In the genomic region with DNA sequence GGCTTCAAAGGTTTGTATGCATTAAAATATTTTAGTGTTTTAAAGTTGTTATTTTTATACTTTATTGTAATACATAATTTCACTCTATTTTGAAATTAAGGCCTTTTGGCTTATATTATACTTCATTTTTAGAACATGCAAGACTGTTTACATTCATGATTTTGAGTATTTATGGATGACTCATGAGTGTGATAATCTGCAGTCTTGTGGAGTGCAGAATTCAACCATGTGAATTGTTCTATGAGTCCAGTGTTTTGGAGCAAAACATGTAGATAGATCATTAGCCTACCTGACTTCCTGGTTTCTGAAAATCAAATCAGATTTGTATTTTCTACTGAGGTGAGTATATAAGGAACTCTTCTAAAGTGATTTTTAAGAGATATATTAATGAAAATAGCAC, we compare ENCODE assay signal across 17 cellular contexts.
DNase-seq lines count a peak whose midpoint lies in the region; ATAC-seq and TF ChIP-seq lines count a peak whose summit lies in the region.
"Had no signal": no experiment of that assay in that cellular context is flagged by ENCODE, and none has a peak within 500 bp of the region (broad histone marks: within the 10 kb centered on the region; RNA-seq: fewer than 3 reads in every experiment).

No MANE protein-coding gene starts in this region.

- peak overlapping the region; percentile 74 for H3K27ac Mint-ChIP-seq in glutamatergic neuron (ENCODE audit: unreplicated experiment)
- H3K27ac Mint-ChIP-seq: CD8-positive, alpha-beta T cell had no signal

- no peak for ATAC-seq in gastrocnemius medialis
- no peak for ATAC-seq in GM18502 (IDR thresholded peaks at IDR 0.05; ENCODE audit: poor library complexity, unreplicated experiment)
- ATAC-seq: CD8-positive, alpha-beta T cell had no signal

- H3K27ac ChIP-seq in gastrocnemius medialis (no peak overlapping the region), RWPE1 (no peak overlapping the region)
- H3K27ac ChIP-seq: BLaER1, PC-9, SJSA1 had no signal

- peaks cover 0 to 17% of the 10 kb centered on the region in 2 donors for H3K36me3 ChIP-seq in gastrocnemius medialis
- H3K36me3 ChIP-seq: BLaER1 had no signal

- intact Hi-C loops in gastrocnemius medialis (cut with DNase I; ENCODE audit: low total_unique reads), result no loop called here

- H3K9me3 ChIP-seq in gastrocnemius medialis, result no peaks in the 10 kb centered on the region
- H3K9me3 ChIP-seq: SJSA1 had no signal

- H3K4me3 Mint-ChIP-seq in glutamatergic neuron (ENCODE audit: unreplicated experiment), result no peak overlapping the region
- H3K4me3 Mint-ChIP-seq: CD8-positive, alpha-beta T cell had no signal

- no peak for TF ChIP-seq CTCF in glutamatergic neuron (IDR thresholded peaks at IDR 0.05; ENCODE audit: partially characterized antibody, unreplicated experiment)
- no peak for TF ChIP-seq CTCF in gastrocnemius medialis (IDR thresholded peaks at IDR 0.05 in 4 of 5, conservative IDR thresholded peaks at IDR 0.05 in 1 of 5)
- no peak for TF ChIP-seq CTCF in RWPE1 (conservative IDR thresholded peaks at IDR 0.05; ENCODE audit: low read depth)

- POLR2A ChIA-PET in RWPE1 (lab: Yijun Ruan, JAX; ENCODE audit: low non-redundant PET), result no interaction called here

- H3K4me1 Mint-ChIP-seq in glutamatergic neuron (ENCODE audit: low read depth, unreplicated experiment), result peaks cover 37% of the 10 kb centered on the region

- no peak for TF ChIP-seq POLR2A in gastrocnemius medialis (IDR thresholded peaks at IDR 0.05)

- no peaks in the 10 kb centered on the region for H3K4me1 ChIP-seq in gastrocnemius medialis
- H3K4me1 ChIP-seq: BLaER1, SJSA1 had no signal

- in situ Hi-C loops in gastrocnemius medialis (cut with MboI; ENCODE audit: low sequenced_read_pairs in 4 of 4), result no loop called here

- H3K9me3 Mint-ChIP-seq in glutamatergic neuron (ENCODE audit: unreplicated experiment), result peaks cover 16% of the 10 kb centered on the region

- no peaks in the 10 kb centered on the region for H3K27me3 ChIP-seq in gastrocnemius medialis
- H3K27me3 ChIP-seq: BLaER1, SJSA1 had no signal

- H3K27me3 Mint-ChIP-seq in glutamatergic neuron (ENCODE audit: unreplicated experiment), result peaks cover 7% of the 10 kb centered on the region

- CTCF ChIA-PET in RWPE1 (lab: Yijun Ruan, JAX), result no interaction called here

- peaks cover 15% of the 10 kb centered on the region for H3K36me3 Mint-ChIP-seq in glutamatergic neuron (ENCODE audit: unreplicated experiment)

- peak; percentile 16 for DNase-seq in EH (ENCODE audit: low read depth)
- DNase-seq in NCI-H69 (lab: John Stamatoyannopoulos, UW), result peak; percentile 23
- DNase-seq in fibroblast of gingiva (ENCODE audit: low read depth), result peak; percentile 4
- DNase-seq in glutamatergic neuron, result no peak
- no peak for DNase-seq in occipital lobe (lab: John Stamatoyannopoulos, UW)
- DNase-seq in gastrocnemius medialis, result no peak
- no peak for DNase-seq in RWPE1 (ENCODE audit: low spot score)
- DNase-seq: CD8-positive, alpha-beta T cell; DMS79 treated with DMSO at 0.1 percent for 48 hours; NCI-H1048; NCI-H146; NCI-H2081; NCI-H82; PC-9 had no signal

- no peak overlapping the region for H3K4me3 ChIP-seq in gastrocnemius medialis
- H3K4me3 ChIP-seq: BLaER1, PC-9, SJSA1 had no signal

Comparison
In these comparisons a context has a peak if more than half of its experiments do, and no peak if none do; other contexts are left out.
1. DNase-seq: peak in EH (single experiment), NCI-H69 (single experiment) and fibroblast of gingiva (single experiment); none in glutamatergic neuron (single experiment), occipital lobe (single experiment), gastrocnemius medialis (0 of 2) and RWPE1 (single experiment).